Comparison of ENCODE assay signal across 18 cellular contexts in genomic region chr22:45682069-45682468, GRCh38. TPM values are rescaled to one million over a fixed set of nuclear protein-coding genes. Genes with fewer than 3 reads are reported as not detected.
A peak's percentile ranks its signal among the peaks of the same experiment; 100 is the strongest.
DNase-seq lines count a peak whose midpoint lies in the region; ATAC-seq lines count a peak whose summit lies in the region.
"Had no signal": no experiment of that assay in that cellular context is flagged by ENCODE, and none has a peak within 500 bp of the region (broad histone marks: within the 10 kb centered on the region; RNA-seq: fewer than 3 reads in every experiment).

No MANE protein-coding gene starts in this region.

- DNase-seq in SIG-M5 treated with dmso at 0.1 percent for 504 hours (lab: John Stamatoyannopoulos, UW; ENCODE audit: unreplicated experiment) (peak; percentile 39), SIG-M5 (lab: John Stamatoyannopoulos, UW) (no peak), MV-4-11 (lab: John Stamatoyannopoulos, UW) (peak; percentile 75), SJSA1 (ENCODE audit: low read depth in 1 of 2, low spot score in 2 of 2) (peak in 1 of 2 experiments; percentile 51), sciatic nerve (ENCODE audit: low spot score) (no peak), NAMALWA (ENCODE audit: low spot score) (no peak), NCI-H774 (lab: John Stamatoyannopoulos, UW) (no peak)
- DNase-seq: activated naive CD4-positive, alpha-beta T cell treated with anti-CD3 and anti-CD28 coated beads for 36 hours; CD8-positive, alpha-beta T cell; DMS 273 treated with DMSO at 0.1 percent for 48 hours; H7; left lung; NCI-H1694 treated with DMSO at 0.1 percent for 48 hours; NCI-H510A; sigmoid colon; stimulated activated naive B cell treated with anti-CD40 and anti-IgM and Interleukin-4, amounts not matched to agents 10 μg/mL and 1 μg/mL and 100 μg/mL, for 72 hours had no signal

- intact Hi-C loops in sciatic nerve (cut with DNase I): no loop called here

- no peak overlapping the region for H3K4me3 ChIP-seq in SJSA1
- H3K4me3 ChIP-seq: left lung, sigmoid colon had no signal

- H3K4me1 ChIP-seq in SJSA1 (replicated peaks): peaks cover 94% of the 10 kb centered on the region

- H3K27me3 ChIP-seq in SJSA1 (replicated peaks): no peaks in the 10 kb centered on the region
- H3K27me3 ChIP-seq: left lung, sigmoid colon had no signal

- H3K27ac ChIP-seq in SJSA1: peak overlapping the region; percentile 72
- H3K27ac ChIP-seq: 22Rv1, left lung had no signal

- H3K36me3 ChIP-seq in SJSA1: peaks cover 12% of the 10 kb centered on the region
- H3K36me3 ChIP-seq: left lung, sigmoid colon had no signal

- H3K9me3 ChIP-seq in SJSA1 (replicated peaks): no peaks in the 10 kb centered on the region
- H3K9me3 ChIP-seq: left lung, sigmoid colon had no signal

- ATAC-seq in sciatic nerve (no peak), GM21723 (IDR thresholded peaks at IDR 0.05; ENCODE audit: unreplicated experiment) (no peak)
- ATAC-seq: CD8-positive, alpha-beta T cell; left lung; stimulated activated naive B cell treated with anti-CD40 and anti-IgM and Interleukin-4, amounts not matched to agents 10 μg/mL and 1 μg/mL and 100 μg/mL, for 72 hours had no signal

RNA-seq across cellular contexts. Expression of gene ATXN10, which starts 10.4 kb away (rescaled TPM):
- 192 and 302 TPM in 2 replicates for total RNA-seq in SJSA1 (2014; rRNA removed; shearing (Covaris generic))
- 130 TPM for total RNA-seq in sciatic nerve

Comparison
In these comparisons a context has a peak if more than half of its experiments do, and no peak if none do; other contexts are left out.
1. DNase-seq: peak in SIG-M5 treated with dmso at 0.1 percent for 504 hours (single experiment) and MV-4-11 (single experiment); none in SIG-M5 (single experiment), sciatic nerve (single experiment), NAMALWA (single experiment) and NCI-H774 (single experiment).